ENCODE assay signal across 13 cellular contexts in genomic region chr4:142352682-142353081, GRCh38.
DNase-seq lines count a peak whose midpoint lies in the region; ATAC-seq, FAIRE-seq and TF ChIP-seq lines count a peak whose summit lies in the region.
"Had no signal": no experiment of that assay in that cellular context is flagged by ENCODE, and none has a peak within 500 bp of the region (broad histone marks: within the 10 kb centered on the region; RNA-seq: fewer than 3 reads in every experiment).

No MANE protein-coding gene starts in this region.

- no peak overlapping the region for H2BK12ac ChIP-seq in H1 (ENCODE audit: low read depth, low read length)

- no peak overlapping the region for H4K8ac ChIP-seq in H1 (ENCODE audit: extremely low read depth, insufficient read depth, low read length)

- H2BK15ac ChIP-seq in H1 (ENCODE audit: low read length) = no peak overlapping the region

- no peaks in the 10 kb centered on the region for H3K23me2 ChIP-seq in H1 (ENCODE audit: low read depth, low read length)

- H2BK20ac ChIP-seq in H1 (ENCODE audit: low read length) = no peak overlapping the region

- H3K27me3 Mint-ChIP-seq in stimulated activated naive CD8-positive, alpha-beta T cell treated with anti-CD3 and anti-CD28 coated beads, Interleukin-15, amount 100 ng/mL, for 72 hours = no peaks in the 10 kb centered on the region

- H2AFZ ChIP-seq in H1 (ENCODE audit: low read length) = 0 out of 2 replicates have a peak overlapping the region, but pooled peaks have one; percentile 14

- H3K36me3 ChIP-seq in heart left ventricle (no peaks in the 10 kb centered on the region), Panc1 (ENCODE audit: control insufficient read depth, insufficient read depth, low read length) (no peaks in the 10 kb centered on the region), H1 (ENCODE audit: control insufficient read depth in 2 of 4, insufficient read depth in 4 of 4, low read length in 3 of 4) (no peaks in the 10 kb centered on the region)
- H3K36me3 ChIP-seq: BLaER1, prostate gland, tibial artery had no signal

- H3K4me3 ChIP-seq in heart left ventricle (no peak overlapping the region), right cardiac atrium (ENCODE audit: low read length) (no peak overlapping the region), Panc1 (ENCODE audit: low read depth in 2 of 2, low read length in 2 of 2) (no peak overlapping the region), H1 (ENCODE audit: extremely low read depth in 1 of 4, insufficient read depth in 2 of 4, low read depth in 3 of 4, low read length in 4 of 4) (no peak overlapping the region)
- H3K4me3 ChIP-seq: BLaER1, GM12878, prostate gland, tibial artery had no signal

- H3K4me1 ChIP-seq in heart left ventricle = peaks cover 6 to 82% (median 61%) of the 10 kb centered on the region in 12 donors
- peaks cover 4% of the 10 kb centered on the region for H3K4me1 ChIP-seq in right cardiac atrium (ENCODE audit: control insufficient read depth, insufficient read depth, low read length)
- H3K4me1 ChIP-seq in Panc1 (ENCODE audit: control insufficient read depth, insufficient read depth, low read length) = peaks cover 11% of the 10 kb centered on the region; the same call in 1 of the 2 replicates
- H3K4me1 ChIP-seq in H1 (replicated peaks in 1 of 4; ENCODE audit: control insufficient read depth in 3 of 4, insufficient read depth in 4 of 4, low read length in 3 of 4) = no peaks in the 10 kb centered on the region
- H3K4me1 ChIP-seq: prostate gland had no signal

- POLR2A ChIA-PET in Panc1 (lab: Charles Lee) = no interaction called here
- POLR2A ChIA-PET in H1 (lab: Charles Lee; ENCODE audit: partially characterized antibody) = no interaction called here

- H3K27me3 ChIP-seq in heart left ventricle (no peaks in the 10 kb centered on the region), right cardiac atrium (ENCODE audit: control insufficient read depth, insufficient read depth) (no peaks in the 10 kb centered on the region), Panc1 (ENCODE audit: control insufficient read depth, insufficient read depth, low read length) (no peaks in the 10 kb centered on the region), H1 (replicated peaks in 1 of 4; ENCODE audit: control insufficient read depth in 3 of 4, extremely low read depth in 1 of 4, insufficient read depth in 3 of 4, low read length in 3 of 4) (no peaks in the 10 kb centered on the region)
- H3K27me3 ChIP-seq: BLaER1, tibial artery had no signal

- H3K79me1 ChIP-seq in H1 (ENCODE audit: low read depth, low read length) = no peaks in the 10 kb centered on the region

- no peak overlapping the region for H3K56ac ChIP-seq in H1 (replicated peaks; ENCODE audit: insufficient read length, low read depth, low read length)

- no peak overlapping the region for H3K4ac ChIP-seq in H1 (replicated peaks; ENCODE audit: insufficient read length, low read depth, low read length)

- H3K27ac Mint-ChIP-seq in stimulated activated naive CD8-positive, alpha-beta T cell treated with anti-CD3 and anti-CD28 coated beads, Interleukin-15, amount 100 ng/mL, for 72 hours = peak overlapping the region in 1 of 2 donors; percentile 78

- H4K5ac ChIP-seq in H1 (ENCODE audit: insufficient read length, low read depth, low read length) = no peak overlapping the region

- no peak for TF ChIP-seq RAD21 in H1 (IDR thresholded peaks at IDR 0.05 in 1 of 2, conservative IDR thresholded peaks at IDR 0.05 in 1 of 2; ENCODE audit: low read depth in 2 of 2, low read length in 2 of 2)

- BruUV-seq in Panc1 (replicated peaks; lab: Mats Ljungman, UMichigan) = no TSS peak

- intact Hi-C loops in heart left ventricle (cut with DNase I) (loop anchor here in 8 of 10 donors (1.0 to 10.0 kb wide), 10 partner anchors 50 to 495 kb away; partner anchors contain the start of gene INPP4B (in 7 of the 8)), right cardiac atrium (cut with DNase I) (loop anchor here in 2 of 4 donors (10.0 kb wide), 3 partner anchors 228 to 492 kb away; partner anchors contain the start of gene INPP4B (in 1 of the 2)), Panc1 (cut with micrococcal nuclease; ENCODE audit: unreplicated experiment) (loop anchor here (5.0 kb wide), 1 partner anchor 485 kb away; no protein-coding TSS in a partner anchor)

- H3K14ac ChIP-seq in H1 (ENCODE audit: insufficient read length) = no peak overlapping the region

- H3K9me3 Mint-ChIP-seq in stimulated activated naive CD8-positive, alpha-beta T cell treated with anti-CD3 and anti-CD28 coated beads, Interleukin-15, amount 100 ng/mL, for 72 hours = no peaks in the 10 kb centered on the region

- WGBS in heart left ventricle, 4 donors = 20 to 25% (median 21%) methylated on average over 3 of the region's 3 CpGs
- 43% methylated on average over 3 of the region's 3 CpGs for WGBS in right cardiac atrium
- WGBS in H1 (ENCODE audit: extremely low coverage in 1 of 2, insufficient coverage in 1 of 2, insufficient read length in 1 of 2, insufficient replicate concordance in 2 of 2, low coverage in 1 of 2, low lambda C conversion rate in 2 of 2, missing lambda C conversion rate in 1 of 2), 2 experiments = 84% methylated on average over 3 of the region's 3 CpGs; no CpG with 5 or more reads in 1 of the 2 experiments

- no peak overlapping the region for H3K23ac ChIP-seq in H1 (ENCODE audit: insufficient read length)

- TF ChIP-seq CTCF in heart left ventricle (IDR thresholded peaks at IDR 0.05) (no peak), Panc1 (IDR thresholded peaks at IDR 0.05) (no peak), H1 (IDR thresholded peaks at IDR 0.05; ENCODE audit: control extremely low read depth in 1 of 3, insufficient read depth in 1 of 3, low read depth in 1 of 3, low read length in 3 of 3) (no peak), omental fat pad (IDR thresholded peaks at IDR 0.05) (no peak)

- no peak overlapping the region for H2BK5ac ChIP-seq in H1 (ENCODE audit: low read depth, low read length)

- ATAC-seq in heart left ventricle (no peak), right cardiac atrium (no peak), Panc1 (no peak), omental fat pad (ENCODE audit: low FRiP score) (no peak), GM19452 (IDR thresholded peaks at IDR 0.05; ENCODE audit: unreplicated experiment) (no peak)
- ATAC-seq in stimulated activated naive CD8-positive, alpha-beta T cell treated with anti-CD3 and anti-CD28 coated beads, Interleukin-15, amount 100 ng/mL, for 72 hours = no peak

- no peak for TF ChIP-seq EP300 in H1 (IDR thresholded peaks at IDR 0.05; ENCODE audit: borderline replicate concordance in 1 of 2, low read depth in 2 of 2, low read length in 2 of 2)

- no peak for DNase-seq in heart left ventricle
- DNase-seq in right cardiac atrium = no peak
- no peak for DNase-seq in Panc1 (ENCODE audit: low read depth, low spot score)
- no peak for DNase-seq in H1 (ENCODE audit: low read depth in 1 of 2, low spot score in 2 of 2)
- no peak for DNase-seq in stimulated activated naive CD8-positive, alpha-beta T cell treated with anti-CD3 and anti-CD28 coated beads, Interleukin-15, amount 100 ng/mL, for 72 hours
- DNase-seq in omental fat pad (ENCODE audit: low spot score) = no peak
- DNase-seq in amniotic stem cell (lab: John Stamatoyannopoulos, UW) = no peak
- DNase-seq: activated effector memory CD4-positive, alpha-beta T cell treated with anti-CD3 and anti-CD28 coated beads, Interleukin-2, amount 50 U/mL, for 16 hours; tibial artery had no signal

- H3K9ac ChIP-seq in H1 (replicated peaks in 1 of 4; ENCODE audit: extremely low read depth in 1 of 4, low read depth in 3 of 4, low read length in 3 of 4) = no peak overlapping the region
- H3K9ac ChIP-seq: BLaER1 had no signal

- H3K79me2 ChIP-seq in H1 (ENCODE audit: control insufficient read depth in 1 of 2, insufficient read depth in 2 of 2, low read length in 2 of 2) = no peaks in the 10 kb centered on the region

- no peak overlapping the region for H3K18ac ChIP-seq in H1 (ENCODE audit: extremely low read depth, low read length)

- no peak overlapping the region for H4K91ac ChIP-seq in H1 (replicated peaks; ENCODE audit: insufficient read length, low read length)

- H3K4me1 Mint-ChIP-seq in stimulated activated naive CD8-positive, alpha-beta T cell treated with anti-CD3 and anti-CD28 coated beads, Interleukin-15, amount 100 ng/mL, for 72 hours = peaks cover 98% of the 10 kb centered on the region

- H4K20me1 ChIP-seq in H1 (replicated peaks in 1 of 2; ENCODE audit: control insufficient read depth in 1 of 2, insufficient read depth in 2 of 2, low read length in 2 of 2) = no peaks in the 10 kb centered on the region
- H4K20me1 ChIP-seq: BLaER1 had no signal

- CTCF ChIA-PET in Panc1 (lab: Charles Lee) (no interaction called here), H1 (lab: Charles Lee; ENCODE audit: partially characterized antibody) (interaction anchor here (0.6 to 2.9 kb wide), 29 partner anchors 11 to 672 kb away, joined by 3 to 23 read pairs (median 3); partner anchors contain the start of gene INPP4B)

- in situ Hi-C loops in Panc1 (cut with HindIII; ENCODE audit: low pct_unique_long_range_greater_than_20kb, low sequenced_read_pairs) = no loop called here

- H3K9me3 ChIP-seq in heart left ventricle = no peaks in the 10 kb centered on the region
- H3K9me3 ChIP-seq in right cardiac atrium (ENCODE audit: control insufficient read depth, low read length) = no peaks in the 10 kb centered on the region
- H3K9me3 ChIP-seq in Panc1 (ENCODE audit: control insufficient read depth, insufficient read depth, low read depth, low read length) = no peaks in the 10 kb centered on the region
- no peaks in the 10 kb centered on the region for H3K9me3 ChIP-seq in H1 (ENCODE audit: insufficient read depth in 2 of 2, low read depth in 1 of 2, low read length in 1 of 2)
- H3K9me3 ChIP-seq: BLaER1, prostate gland, tibial artery had no signal

- no peak for TF ChIP-seq POLR2A in heart left ventricle (IDR thresholded peaks at IDR 0.05)
- no peak for TF ChIP-seq POLR2A in H1 (IDR thresholded peaks at IDR 0.05; ENCODE audit: control extremely low read depth in 1 of 2, low read depth in 2 of 2, low read length in 2 of 2)

- peak overlapping the region; percentile 10 to 75 for H3K4me3 Mint-ChIP-seq in stimulated activated naive CD8-positive, alpha-beta T cell treated with anti-CD3 and anti-CD28 coated beads, Interleukin-15, amount 100 ng/mL, for 72 hours

- no peak for FAIRE-seq in H1 (lab: Jason Lieb, UNC)

- H3K27ac ChIP-seq in heart left ventricle (peak overlapping the region in 8 of 12 donors; percentile 8 to 62 (median 47)), right cardiac atrium (ENCODE audit: low read length) (no peak overlapping the region), Panc1 (ENCODE audit: low read length) (peak overlapping the region; percentile 59; the same call in 1 of the 2 replicates), H1 (ENCODE audit: low read depth, low read length) (no peak overlapping the region)
- H3K27ac ChIP-seq: BLaER1, prostate gland had no signal

- H2AK5ac ChIP-seq in H1 (ENCODE audit: low read depth, low read length) = no peak overlapping the region

- no peak overlapping the region for H3K4me2 ChIP-seq in H1 (ENCODE audit: insufficient read depth in 1 of 2, low read depth in 2 of 2, low read length in 2 of 2)
- H3K4me2 ChIP-seq: BLaER1 had no signal

- no peak overlapping the region for H2BK120ac ChIP-seq in H1 (replicated peaks; ENCODE audit: low read depth, low read length)

Comparison
In these comparisons a context has a peak if more than half of its experiments do, and no peak if none do; other contexts are left out.
1. H3K27ac ChIP-seq: peak in heart left ventricle (8 of 12) and Panc1 (single experiment); none in right cardiac atrium (single experiment) and H1 (single experiment).